ENCODE assay signal across 16 cellular contexts in the genomic region with DNA sequence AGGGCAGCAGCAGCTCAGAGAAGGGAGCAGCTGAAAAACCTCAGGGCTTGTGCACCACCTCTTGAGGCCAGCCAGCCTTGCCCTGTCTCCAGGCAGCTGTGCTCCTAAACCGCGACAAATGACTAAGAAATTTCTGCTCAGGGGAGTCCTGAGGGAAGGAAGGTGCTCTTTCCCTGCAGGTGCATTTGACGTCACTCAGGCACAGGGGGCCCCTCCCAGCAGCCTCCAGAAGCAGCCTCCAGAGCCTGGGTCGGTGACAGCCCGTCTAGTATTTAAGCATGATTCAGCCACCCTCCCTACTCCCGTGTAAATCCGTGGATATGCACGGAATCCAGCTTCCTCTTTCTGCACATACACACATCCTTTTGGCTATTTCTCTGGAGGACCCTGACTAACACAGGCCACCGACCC.
DNase-seq lines count a peak whose midpoint lies in the region; ATAC-seq, FAIRE-seq and TF ChIP-seq lines count a peak whose summit lies in the region.
"Had no signal": no experiment of that assay in that cellular context is flagged by ENCODE, and none has a peak within 500 bp of the region (broad histone marks: within the 10 kb centered on the region; RNA-seq: fewer than 3 reads in every experiment).

No MANE protein-coding gene starts in this region.

- no peak overlapping the region for H3K27ac ChIP-seq in ovary
- H3K27ac ChIP-seq: tibial artery had no signal

- TF ChIP-seq CTCF in ovary (IDR thresholded peaks at IDR 0.05): no peak

- ATAC-seq in HG03571 (IDR thresholded peaks at IDR 0.05; ENCODE audit: unreplicated experiment): no peak
- ATAC-seq: activated T-helper 17 cell treated with anti-CD3 and anti-CD28 coated beads, Interleukin-2, amount 50 U/mL, for 72 hours; effector memory CD8-positive, alpha-beta T cell; left ventricle myocardium superior; Panc1; T-helper 17 cell had no signal

- FAIRE-seq in RCC 7860 (lab: Jason Lieb, UNC): no peak

- H3K4me3 ChIP-seq in ovary: no peak overlapping the region
- H3K4me3 ChIP-seq: tibial artery had no signal

- no peaks in the 10 kb centered on the region for H3K9me3 ChIP-seq in ovary
- H3K9me3 ChIP-seq: tibial artery had no signal

- WGBS in ovary, 3 donors: 56 to 60% (median 59%) methylated on average over 9 of the region's 9 CpGs

- DNase-seq in ACHN (peak; percentile 25), HCEC 1CT (peak; percentile 5), RCC 7860 (ENCODE audit: low spot score) (peak; percentile 35), kidney glomerular epithelial cell (lab: John Stamatoyannopoulos, UW) (peak; percentile 39), ovary (no peak), NCI-H345 treated with DMSO at 0.1 percent for 48 hours (lab: John Stamatoyannopoulos, UW; ENCODE audit: unreplicated experiment) (no peak)
- no peak for DNase-seq in activated naive CD4-positive, alpha-beta T cell treated with anti-CD3 and anti-CD28 coated beads, Interleukin-2, amount 50 U/mL, for 16 hours
- DNase-seq: activated CD4-positive, alpha-beta T cell treated with anti-CD3 and anti-CD28 coated beads for 48 hours; effector memory CD8-positive, alpha-beta T cell; Karpas-422; left ventricle myocardium superior; T-helper 17 cell; tibial artery had no signal

- no peaks in the 10 kb centered on the region for H3K36me3 ChIP-seq in ovary
- H3K36me3 ChIP-seq: tibial artery had no signal

- intact Hi-C loops in ovary (cut with DNase I): no loop called here

- TF ChIP-seq POLR2A in ovary (IDR thresholded peaks at IDR 0.05): no peak

- no peaks in the 10 kb centered on the region for H3K4me1 ChIP-seq in ovary (ENCODE audit: insufficient read depth)
- H3K4me1 ChIP-seq: tibial artery had no signal

- H3K27me3 ChIP-seq in ovary: no peaks in the 10 kb centered on the region
- H3K27me3 ChIP-seq: tibial artery had no signal

- in situ Hi-C loops in ACHN (cut with HindIII; ENCODE audit: low pct_ligation_motif_present, low pct_unique_long_range_greater_than_20kb, low sequenced_read_pairs): no loop called here

- no peak for TF ChIP-seq EP300 in ovary (IDR thresholded peaks at IDR 0.05)

Comparison
In these comparisons a context has a peak if more than half of its experiments do, and no peak if none do; other contexts are left out.
1. DNase-seq: peak in ACHN (single experiment), HCEC 1CT (single experiment), RCC 7860 (single experiment) and kidney glomerular epithelial cell (single experiment); none in ovary (0 of 5), NCI-H345 treated with DMSO at 0.1 percent for 48 hours (single experiment) and activated naive CD4-positive, alpha-beta T cell treated with anti-CD3 and anti-CD28 coated beads, Interleukin-2, amount 50 U/mL, for 16 hours (single experiment).